Comparison of ENCODE assay signal across 24 cellular contexts in genomic region chr6:35511183-35511941, GRCh38. TPM values are rescaled to one million over a fixed set of nuclear protein-coding genes. Genes with fewer than 3 reads are reported as not detected.
DNase-seq lines count a peak whose midpoint lies in the region; ATAC-seq, FAIRE-seq and TF ChIP-seq lines count a peak whose summit lies in the region.
"Had no signal": no experiment of that assay in that cellular context is flagged by ENCODE, and none has a peak within 500 bp of the region (broad histone marks: within the 10 kb centered on the region; RNA-seq: fewer than 3 reads in every experiment).

No MANE protein-coding gene starts in this region.

- no peak overlapping the region for H3K4me2 ChIP-seq in osteoblast (ENCODE audit: insufficient read depth, low read length)

- H3K4me1 Mint-ChIP-seq in activated T-helper 17 cell treated with anti-CD3 and anti-CD28 coated beads, Interleukin-2, amount 50 U/mL, for 72 hours = no peaks in the 10 kb centered on the region

- H3K27ac ChIP-seq in WERI-Rb-1 = peak overlapping the region; percentile 93
- no peak overlapping the region for H3K27ac ChIP-seq in right cardiac atrium (ENCODE audit: low read length)
- no peak overlapping the region for H3K27ac ChIP-seq in osteoblast (ENCODE audit: low read depth, low read length)
- H3K27ac ChIP-seq in small intestine (ENCODE audit: low read depth in 1 of 2, low read length in 1 of 2) = no peak overlapping the region
- H3K27ac ChIP-seq: thyroid gland had no signal

- no peaks in the 10 kb centered on the region for H3K9me3 Mint-ChIP-seq in activated T-helper 17 cell treated with anti-CD3 and anti-CD28 coated beads, Interleukin-2, amount 50 U/mL, for 72 hours
- H3K9me3 Mint-ChIP-seq: activated naive CD4-positive, alpha-beta T cell treated with anti-CD3 and anti-CD28 coated beads for 36 hours; neural crest cell had no signal

- H3K79me2 ChIP-seq in osteoblast (ENCODE audit: insufficient read depth, low read length) = no peaks in the 10 kb centered on the region

- DNase-seq in WERI-Rb-1 (no peak), right cardiac atrium (no peak), osteoblast (ENCODE audit: insufficient read length, low spot score, missing footprints) (peak; percentile 48), small intestine (no peak), SW 1271 (lab: John Stamatoyannopoulos, UW) (no peak)
- DNase-seq: activated naive CD4-positive, alpha-beta T cell treated with anti-CD3 and anti-CD28 coated beads for 36 hours; activated T-cell treated with anti-CD3 and anti-CD28 coated beads for 4 hours; aorta; COR-L47; EL; hippocampal formation; KG1; kidney glomerular epithelial cell; NCI-H2081; NCI-H524; SHP77; thyroid gland had no signal

- peak overlapping the region; percentile 87 for H3K4me3 ChIP-seq in WERI-Rb-1 (ENCODE audit: low read depth, low read length)
- peak overlapping the region; percentile 43 for H3K4me3 ChIP-seq in right cardiac atrium (ENCODE audit: low read length)
- no peak overlapping the region for H3K4me3 ChIP-seq in osteoblast (ENCODE audit: insufficient read depth, low read length)
- no peak overlapping the region for H3K4me3 ChIP-seq in small intestine (ENCODE audit: low read depth in 1 of 2, low read length in 2 of 2)
- H3K4me3 ChIP-seq: thyroid gland had no signal

- 18% methylated on average over 35 of the region's 35 CpGs for WGBS in right cardiac atrium
- 22 to 48% (median 42%) methylated on average over 30 to 35 of the region's 35 CpGs for WGBS in small intestine, 3 donors

- H3K4me1 ChIP-seq in ES-I3 (ENCODE audit: insufficient read depth, low read length) (peaks cover 25% of the 10 kb centered on the region; the same call in 1 of the 2 replicates), right cardiac atrium (ENCODE audit: control insufficient read depth, insufficient read depth, low read length) (no peaks in the 10 kb centered on the region), osteoblast (ENCODE audit: insufficient read depth, low read length) (peaks cover 4% of the 10 kb centered on the region), small intestine (ENCODE audit: control insufficient read depth in 2 of 2, insufficient read depth in 1 of 2, low read depth in 1 of 2, low read length in 1 of 2) (no peaks in the 10 kb centered on the region)

- H3K36me3 Mint-ChIP-seq in activated T-helper 17 cell treated with anti-CD3 and anti-CD28 coated beads, Interleukin-2, amount 50 U/mL, for 72 hours (ENCODE audit: low read depth) = no peaks in the 10 kb centered on the region

- no peaks in the 10 kb centered on the region for H4K20me1 ChIP-seq in osteoblast (ENCODE audit: insufficient read depth, low read length)

- H3K27me3 ChIP-seq in WERI-Rb-1 (ENCODE audit: insufficient read depth, low read depth, severe bottlenecking) = no peaks in the 10 kb centered on the region
- H3K27me3 ChIP-seq in right cardiac atrium (ENCODE audit: control insufficient read depth, insufficient read depth) = no peaks in the 10 kb centered on the region
- peaks cover 38% of the 10 kb centered on the region for H3K27me3 ChIP-seq in osteoblast (ENCODE audit: insufficient read depth, low read length)
- H3K27me3 ChIP-seq in small intestine (ENCODE audit: control insufficient read depth in 2 of 2, insufficient read depth in 2 of 2, low read length in 2 of 2) = peaks cover 0 to 7% of the 10 kb centered on the region in 2 donors
- H3K27me3 ChIP-seq: thyroid gland had no signal

- no peak overlapping the region for H2AFZ ChIP-seq in osteoblast (ENCODE audit: low read length)

- H3K36me3 ChIP-seq in ES-I3 (ENCODE audit: insufficient read depth, low read length) (no peaks in the 10 kb centered on the region), WERI-Rb-1 (peaks cover 50% of the 10 kb centered on the region), osteoblast (ENCODE audit: insufficient read depth, low read length) (no peaks in the 10 kb centered on the region), small intestine (ENCODE audit: control insufficient read depth in 2 of 2, insufficient read depth in 2 of 2, low read length in 2 of 2) (no peaks in the 10 kb centered on the region)
- H3K36me3 ChIP-seq: thyroid gland had no signal

- no peak overlapping the region for H3K27ac Mint-ChIP-seq in activated T-helper 17 cell treated with anti-CD3 and anti-CD28 coated beads, Interleukin-2, amount 50 U/mL, for 72 hours
- H3K27ac Mint-ChIP-seq: activated naive CD4-positive, alpha-beta T cell treated with anti-CD3 and anti-CD28 coated beads for 36 hours had no signal

- H3K9me3 ChIP-seq in ES-I3 (ENCODE audit: control insufficient read depth, insufficient read depth, low read length) (no peaks in the 10 kb centered on the region), WERI-Rb-1 (ENCODE audit: severe bottlenecking) (no peaks in the 10 kb centered on the region), right cardiac atrium (ENCODE audit: control insufficient read depth, low read length) (no peaks in the 10 kb centered on the region), osteoblast (ENCODE audit: low read depth, low read length) (no peaks in the 10 kb centered on the region), small intestine (ENCODE audit: control insufficient read depth, low read depth) (no peaks in the 10 kb centered on the region)
- H3K9me3 ChIP-seq: thyroid gland had no signal

- H3K9ac ChIP-seq in ES-I3 (ENCODE audit: low read depth, low read length) = peak overlapping the region; percentile 61; the same call in 1 of the 2 replicates

- intact Hi-C loops in right cardiac atrium (cut with DNase I) = no loop called here

- no peak for FAIRE-seq in small intestine (lab: Jason Lieb, UNC)
- FAIRE-seq: colon had no signal

- ATAC-seq in right cardiac atrium = peak; percentile 23 to 36
- no peak for ATAC-seq in GM19463 (IDR thresholded peaks at IDR 0.05; ENCODE audit: unreplicated experiment)
- no peak for ATAC-seq in activated T-helper 17 cell treated with anti-CD3 and anti-CD28 coated beads, Interleukin-2, amount 50 U/mL, for 72 hours (replicated peaks)

- TF ChIP-seq CTCF in WERI-Rb-1 (IDR thresholded peaks at IDR 0.05; ENCODE audit: low read depth, low read length) (no peak), osteoblast (IDR thresholded peaks at IDR 0.05; ENCODE audit: extremely low read depth, low read depth, low read length) (no peak)

- peaks cover 11% of the 10 kb centered on the region for H3K27me3 Mint-ChIP-seq in activated T-helper 17 cell treated with anti-CD3 and anti-CD28 coated beads, Interleukin-2, amount 50 U/mL, for 72 hours

- no peak overlapping the region for H3K4me3 Mint-ChIP-seq in activated T-helper 17 cell treated with anti-CD3 and anti-CD28 coated beads, Interleukin-2, amount 50 U/mL, for 72 hours
- H3K4me3 Mint-ChIP-seq: activated naive CD4-positive, alpha-beta T cell treated with anti-CD3 and anti-CD28 coated beads for 36 hours; neural crest cell had no signal

RNA-seq across cellular contexts. Expression of gene TULP1, which starts 1.3 kb away (rescaled TPM):
- under 1 TPM in 2 of 4 donors, not detected in 2; 0.29 to 0.54 TPM for total RNA-seq in right cardiac atrium
- 0.34 TPM for polyA plus RNA-seq in right cardiac atrium
- total RNA-seq in osteoblast = not detected in 2 replicates
- total RNA-seq in activated T-helper 17 cell treated with anti-CD3 and anti-CD28 coated beads, Interleukin-2, amount 50 U/mL, for 72 hours = not detected
- polyA plus RNA-seq in small intestine = not detected
- total RNA-seq: activated naive CD4-positive, alpha-beta T cell treated with anti-CD3 and anti-CD28 coated beads for 36 hours; aorta; mesenteric fat pad; neural crest cell; T-helper 1 cell treated with Interleukin-12 subunit alpha and Interleukin-12 subunit beta and Interleukin-4 antibody, amounts not matched to agents 30 ng/mL and 1 ng/mL, for 36 hours; thyroid gland had no signal

RNA-seq across cellular contexts. Expression of gene TEAD3, which starts 14.5 kb away (rescaled TPM):
- total RNA-seq in right cardiac atrium = 10 to 100 TPM; 27.0 to 50.1 (median 38.2) TPM
- 27.1 TPM for polyA plus RNA-seq in right cardiac atrium
- 10.9 and 11.2 TPM in 2 replicates for total RNA-seq in osteoblast
- 1 to 10 TPM in 1 of 2 donors, under 1 TPM in 1; 0.80 to 1.8 TPM for total RNA-seq in activated T-helper 17 cell treated with anti-CD3 and anti-CD28 coated beads, Interleukin-2, amount 50 U/mL, for 72 hours
- 10 to 100 TPM; 13.4 to 20.1 (median 17.8) TPM for polyA plus RNA-seq in small intestine

RNA-seq across cellular contexts. Expression of gene RPL10A, which starts 43.2 kb away (rescaled TPM):
- 100 to 1,000 TPM; 608 to 717 (median 617) TPM for total RNA-seq in right cardiac atrium
- polyA plus RNA-seq in right cardiac atrium = 672 TPM
- total RNA-seq in osteoblast = 1,373 and 1,488 TPM in 2 replicates
- total RNA-seq in activated T-helper 17 cell treated with anti-CD3 and anti-CD28 coated beads, Interleukin-2, amount 50 U/mL, for 72 hours = 1,000 to 10,000 TPM; 1,667 to 1,900 TPM
- polyA plus RNA-seq in small intestine = 1,000 to 10,000 TPM in 2 of 3 donors, 100 to 1,000 TPM in 1; 724 to 2,603 (median 1,707) TPM

RNA-seq across cellular contexts. Expression of gene FANCE, which starts 59.2 kb away (rescaled TPM):
- 1 to 10 TPM; 1.3 to 4.7 (median 3.1) TPM for total RNA-seq in right cardiac atrium
- 2.0 TPM for polyA plus RNA-seq in right cardiac atrium
- 13.8 and 16.6 TPM in 2 replicates for total RNA-seq in osteoblast
- total RNA-seq in activated T-helper 17 cell treated with anti-CD3 and anti-CD28 coated beads, Interleukin-2, amount 50 U/mL, for 72 hours = 10 to 100 TPM in 1 of 2 donors, 1 to 10 TPM in 1; 8.4 to 18.2 TPM
- 1 to 10 TPM; 1.6 to 4.6 (median 1.6) TPM for polyA plus RNA-seq in small intestine

Comparison
In these comparisons a context has a peak if more than half of its experiments do, and no peak if none do; other contexts are left out.
1. H3K4me3 ChIP-seq: peak in WERI-Rb-1 (single experiment) and right cardiac atrium (single experiment); none in osteoblast (single experiment) and small intestine (0 of 2).
2. ATAC-seq: peak in right cardiac atrium (2 of 2); none in GM19463 (single experiment) and activated T-helper 17 cell treated with anti-CD3 and anti-CD28 coated beads, Interleukin-2, amount 50 U/mL, for 72 hours (single experiment).